17 cellular contexts compared by ENCODE assay signal in genomic region chr10:78996449-78997129, GRCh38.
"Had no signal": no experiment of that assay in that cellular context is flagged by ENCODE, and none has a peak within 500 bp of the region (broad histone marks: within the 10 kb centered on the region; RNA-seq: fewer than 3 reads in every experiment).

No MANE protein-coding gene starts in this region.

- H3K4me3 Mint-ChIP-seq: activated CD8-positive, alpha-beta memory T cell treated with anti-CD3 and anti-CD28 coated beads, Interleukin-2, amount 10 ng/mL, durations not matched to agents 7 days and 5 days; activated naive CD8-positive, alpha-beta T cell; activated T-cell treated with anti-CD3 and anti-CD28 coated beads, Interleukin-2, amount 50 U/mL, for 24 hours; neural crest cell had no signal

- H3K4me3 ChIP-seq: cardiac muscle cell, esophagus muscularis mucosa, heart right ventricle, left lung, suprapubic skin, upper lobe of right lung had no signal

- H3K27ac Mint-ChIP-seq: activated CD8-positive, alpha-beta memory T cell treated with anti-CD3 and anti-CD28 coated beads, Interleukin-2, amount 10 ng/mL, durations not matched to agents 7 days and 5 days; activated naive CD8-positive, alpha-beta T cell; activated T-cell treated with anti-CD3 and anti-CD28 coated beads, Interleukin-2, amount 50 U/mL, for 24 hours had no signal

- H3K27me3 Mint-ChIP-seq: activated naive CD8-positive, alpha-beta T cell; activated T-cell treated with anti-CD3 and anti-CD28 coated beads, Interleukin-2, amount 50 U/mL, for 24 hours had no signal

- H3K36me3 ChIP-seq: cardiac muscle cell, esophagus muscularis mucosa, heart right ventricle, left lung, suprapubic skin, upper lobe of right lung had no signal

- H3K27ac ChIP-seq: cardiac muscle cell, esophagus muscularis mucosa, heart right ventricle, left lung, suprapubic skin, upper lobe of right lung had no signal

- H3K9me3 ChIP-seq: esophagus muscularis mucosa, heart right ventricle, left lung, suprapubic skin, upper lobe of right lung had no signal

- H3K4me1 ChIP-seq: suprapubic skin had no signal

- ATAC-seq: activated CD8-positive, alpha-beta memory T cell treated with anti-CD3 and anti-CD28 coated beads, Interleukin-2, amount 10 ng/mL, durations not matched to agents 7 days and 5 days; heart right ventricle; left lung; stimulated activated naive CD8-positive, alpha-beta T cell treated with anti-CD3 and anti-CD28 coated beads, Interleukin-15, Interleukin-2, amounts not matched to agents 100 U/mL and 50 U/mL, for 24 hours; upper lobe of right lung had no signal

- H3K36me3 Mint-ChIP-seq: activated CD8-positive, alpha-beta memory T cell treated with anti-CD3 and anti-CD28 coated beads, Interleukin-2, amount 10 ng/mL, durations not matched to agents 7 days and 5 days; activated naive CD8-positive, alpha-beta T cell had no signal

- H3K27me3 ChIP-seq: cardiac muscle cell, esophagus muscularis mucosa, heart right ventricle, left lung, suprapubic skin, upper lobe of right lung had no signal

- DNase-seq: activated CD4-positive, alpha-beta T cell treated with anti-CD3 and anti-CD28 coated beads for 1 hour; activated CD4-positive, alpha-beta T cell treated with anti-CD3 and anti-CD28 coated beads, Interleukin-2, amount 50 U/mL, for 48 hours; activated CD8-positive, alpha-beta memory T cell treated with anti-CD3 and anti-CD28 coated beads, Interleukin-2, amount 10 ng/mL, durations not matched to agents 7 days and 5 days; activated effector memory CD4-positive, alpha-beta T cell treated with anti-CD3 and anti-CD28 coated beads, Interleukin-2, amount 50 U/mL, for 16 hours; activated T-cell treated with anti-CD3 and anti-CD28 coated beads, Interleukin-2, amount 50 U/mL, for 24 hours; foreskin fibroblast; heart right ventricle; islet precursor cell; left lung; stimulated activated CD4-positive, alpha-beta T cell treated with anti-CD3 and anti-CD28 coated beads, Interleukin-12 subunit alpha, Interleukin-12 subunit beta, amount 100 ng/mL, for 4 hours; stimulated activated naive CD8-positive, alpha-beta T cell treated with anti-CD3 and anti-CD28 coated beads, Interleukin-15, Interleukin-2, amounts not matched to agents 100 U/mL and 50 U/mL, for 24 hours; upper lobe of right lung had no signal

- H3K9me3 Mint-ChIP-seq: activated T-cell treated with anti-CD3 and anti-CD28 coated beads, Interleukin-2, amount 50 U/mL, for 24 hours; neural crest cell had no signal
